Comparison of ENCODE assay signal across 2 cellular contexts in genomic region chr16:56207421-56207820, GRCh38.
A peak's percentile ranks its signal among the peaks of the same experiment; 100 is the strongest.
TF ChIP-seq lines count a peak whose summit lies in the region.

No MANE protein-coding gene starts in this region.

TF ChIP-seq in A549, 52 proteins besides CTCF, POLR2A, EP300 and RAD21:
- TF ChIP-seq MAFK (IDR thresholded peaks at IDR 0.05; ENCODE audit: partially characterized antibody) = peak; percentile 62
- no peak for TF ChIP-seq HOXB5 (CRISPR knock-in tag; IDR thresholded peaks at IDR 0.05)
- no peak for TF ChIP-seq HEYL (CRISPR knock-in tag; IDR thresholded peaks at IDR 0.05)

TF ChIP-seq in IMR-90, 13 proteins besides CTCF, POLR2A, EP300 and RAD21:
- TF ChIP-seq CHD1 (IDR thresholded peaks at IDR 0.05; ENCODE audit: low read depth, low read length) (no peak), MAFK (IDR thresholded peaks at IDR 0.05; ENCODE audit: low read depth, low read length) (0 out of 2 replicates have a peak, but pooled peaks have one; percentile 14)
